In genomic region chr21:37082856-37083611, GRCh38 we compare ENCODE assay signal across 25 cellular contexts. TPM values are rescaled to one million over a fixed set of nuclear protein-coding genes. Genes with fewer than 3 reads are reported as not detected.
DNase-seq lines count a peak whose midpoint lies in the region; ATAC-seq and TF ChIP-seq lines count a peak whose summit lies in the region.
"Had no signal": no experiment of that assay in that cellular context is flagged by ENCODE, and none has a peak within 500 bp of the region (broad histone marks: within the 10 kb centered on the region; RNA-seq: fewer than 3 reads in every experiment).

No MANE protein-coding gene starts in this region.

- peak overlapping the region in 1 of 4 donors; percentile 46 for H3K4me3 Mint-ChIP-seq in CD4-positive, CD25-positive, alpha-beta regulatory T cell
- H3K4me3 Mint-ChIP-seq in WTC11 = no peak overlapping the region
- peak overlapping the region in 7 of 10 donors; percentile 0 to 45 (median 10) for H3K4me3 Mint-ChIP-seq in naive thymus-derived CD4-positive, alpha-beta T cell
- H3K4me3 Mint-ChIP-seq in stimulated activated memory B cell treated with anti-CD40 and anti-IgM and Interleukin-4, amounts not matched to agents 10 μg/mL and 1 μg/mL and 100 μg/mL, for 72 hours = no peak overlapping the region
- H3K4me3 Mint-ChIP-seq: effector memory CD8-positive, alpha-beta T cell; HFFc6; stimulated activated naive CD8-positive, alpha-beta T cell treated with anti-CD3 and anti-CD28 coated beads, Interleukin-15, amount 100 ng/mL, for 72 hours had no signal

- CTCF ChIA-PET in WTC11 (lab: Charles Lee) = interaction anchor here (0.6 to 1.5 kb wide), 4 partner anchors 73 to 106 kb away, joined by 3 to 5 read pairs (median 4); no protein-coding TSS in a partner anchor
- CTCF ChIA-PET in naive thymus-derived CD4-positive, alpha-beta T cell (lab: Charles Lee) = interaction anchor here (1.3 kb wide), 1 partner anchor 14 kb away, joined by 4 read pairs; no protein-coding TSS in a partner anchor

- ATAC-seq in CD4-positive, CD25-positive, alpha-beta regulatory T cell (ENCODE audit: low read depth in 2 of 2) = no peak
- no peak for ATAC-seq in WTC11
- no peak for ATAC-seq in naive thymus-derived CD4-positive, alpha-beta T cell
- ATAC-seq in activated naive CD4-positive, alpha-beta T cell treated with anti-CD3 and anti-CD28 coated beads, Interleukin-2, amount 50 U/mL, for 72 hours = no peak
- no peak for ATAC-seq in stimulated activated memory B cell treated with anti-CD40 and anti-IgM and Interleukin-4, amounts not matched to agents 10 μg/mL and 1 μg/mL and 100 μg/mL, for 72 hours
- ATAC-seq: effector memory CD8-positive, alpha-beta T cell; gastroesophageal sphincter; Right ventricle myocardium inferior; stimulated activated naive CD8-positive, alpha-beta T cell treated with anti-CD3 and anti-CD28 coated beads, Interleukin-15, amount 100 ng/mL, for 72 hours had no signal

- H3K4me1 Mint-ChIP-seq in CD4-positive, CD25-positive, alpha-beta regulatory T cell = peaks cover 10 to 52% (median 20%) of the 10 kb centered on the region in 4 donors
- no peaks in the 10 kb centered on the region for H3K4me1 Mint-ChIP-seq in WTC11
- peaks cover 16 to 59% (median 44%) of the 10 kb centered on the region in 7 donors for H3K4me1 Mint-ChIP-seq in naive thymus-derived CD4-positive, alpha-beta T cell
- H3K4me1 Mint-ChIP-seq in stimulated activated memory B cell treated with anti-CD40 and anti-IgM and Interleukin-4, amounts not matched to agents 10 μg/mL and 1 μg/mL and 100 μg/mL, for 72 hours = peaks cover 36% of the 10 kb centered on the region

- peaks cover 5% of the 10 kb centered on the region for H3K36me3 Mint-ChIP-seq in CD4-positive, CD25-positive, alpha-beta regulatory T cell
- no peaks in the 10 kb centered on the region for H3K36me3 Mint-ChIP-seq in WTC11
- H3K36me3 Mint-ChIP-seq in naive thymus-derived CD4-positive, alpha-beta T cell = peaks cover 0 to 17% (median 14%) of the 10 kb centered on the region in 5 donors
- H3K36me3 Mint-ChIP-seq in activated naive CD4-positive, alpha-beta T cell treated with anti-CD3 and anti-CD28 coated beads, Interleukin-2, amount 50 U/mL, for 72 hours = peaks cover 0 to 6% of the 10 kb centered on the region in 2 donors
- peaks cover 13% of the 10 kb centered on the region for H3K36me3 Mint-ChIP-seq in stimulated activated memory B cell treated with anti-CD40 and anti-IgM and Interleukin-4, amounts not matched to agents 10 μg/mL and 1 μg/mL and 100 μg/mL, for 72 hours

- H3K4me3 ChIP-seq in CD4-positive, CD25-positive, alpha-beta regulatory T cell (ENCODE audit: low read depth, low read length) = no peak overlapping the region
- H3K4me3 ChIP-seq in LNCaP clone FGC (ENCODE audit: low read depth, low read length) = peak overlapping the region; percentile 18
- no peak overlapping the region for H3K4me3 ChIP-seq in naive thymus-derived CD4-positive, alpha-beta T cell (ENCODE audit: low read length)
- H3K4me3 ChIP-seq: esophagus squamous epithelium, gastroesophageal sphincter, lung, spleen, tibial artery had no signal

- no peaks in the 10 kb centered on the region for H3K9me3 ChIP-seq in CD4-positive, CD25-positive, alpha-beta regulatory T cell (ENCODE audit: control insufficient read depth in 2 of 2, low read length in 2 of 2)
- H3K9me3 ChIP-seq in naive thymus-derived CD4-positive, alpha-beta T cell (ENCODE audit: control insufficient read depth in 2 of 3, low read length in 3 of 3) = no peaks in the 10 kb centered on the region
- H3K9me3 ChIP-seq: esophagus squamous epithelium, tibial artery had no signal

- no peaks in the 10 kb centered on the region for H3K36me3 ChIP-seq in CD4-positive, CD25-positive, alpha-beta regulatory T cell (ENCODE audit: control insufficient read depth, insufficient read depth, low read length)
- no peaks in the 10 kb centered on the region for H3K36me3 ChIP-seq in naive thymus-derived CD4-positive, alpha-beta T cell (ENCODE audit: control insufficient read depth in 2 of 3, insufficient read depth in 3 of 3, low read length in 3 of 3)
- H3K36me3 ChIP-seq: gastroesophageal sphincter, tibial artery had no signal

- no peaks in the 10 kb centered on the region for H3K27me3 Mint-ChIP-seq in CD4-positive, CD25-positive, alpha-beta regulatory T cell
- H3K27me3 Mint-ChIP-seq in WTC11 (ENCODE audit: low read depth) = no peaks in the 10 kb centered on the region
- no peaks in the 10 kb centered on the region for H3K27me3 Mint-ChIP-seq in naive thymus-derived CD4-positive, alpha-beta T cell
- no peaks in the 10 kb centered on the region for H3K27me3 Mint-ChIP-seq in stimulated activated memory B cell treated with anti-CD40 and anti-IgM and Interleukin-4, amounts not matched to agents 10 μg/mL and 1 μg/mL and 100 μg/mL, for 72 hours
- H3K27me3 Mint-ChIP-seq: brain; effector memory CD8-positive, alpha-beta T cell; stimulated activated naive CD8-positive, alpha-beta T cell treated with anti-CD3 and anti-CD28 coated beads, Interleukin-15, amount 100 ng/mL, for 72 hours had no signal

- peak overlapping the region; percentile 1 to 50 (median 23) for H3K27ac Mint-ChIP-seq in CD4-positive, CD25-positive, alpha-beta regulatory T cell
- H3K27ac Mint-ChIP-seq in WTC11 = no peak overlapping the region
- H3K27ac Mint-ChIP-seq in naive thymus-derived CD4-positive, alpha-beta T cell = peak overlapping the region in 2 of 9 donors; percentile 25 to 32
- H3K27ac Mint-ChIP-seq in activated naive CD4-positive, alpha-beta T cell treated with anti-CD3 and anti-CD28 coated beads, Interleukin-2, amount 50 U/mL, for 72 hours = no peak overlapping the region
- no peak overlapping the region for H3K27ac Mint-ChIP-seq in stimulated activated memory B cell treated with anti-CD40 and anti-IgM and Interleukin-4, amounts not matched to agents 10 μg/mL and 1 μg/mL and 100 μg/mL, for 72 hours
- H3K27ac Mint-ChIP-seq: effector memory CD8-positive, alpha-beta T cell; HFFc6; stimulated activated naive CD8-positive, alpha-beta T cell treated with anti-CD3 and anti-CD28 coated beads, Interleukin-15, amount 100 ng/mL, for 72 hours had no signal

- no peaks in the 10 kb centered on the region for H3K27me3 ChIP-seq in CD4-positive, CD25-positive, alpha-beta regulatory T cell (ENCODE audit: control insufficient read depth, insufficient read depth, low read length)
- no peaks in the 10 kb centered on the region for H3K27me3 ChIP-seq in naive thymus-derived CD4-positive, alpha-beta T cell (ENCODE audit: control insufficient read depth in 2 of 2, insufficient read depth in 2 of 2, low read length in 2 of 2)
- H3K27me3 ChIP-seq: esophagus squamous epithelium, gastroesophageal sphincter, spleen, tibial artery had no signal

- H3K9me3 Mint-ChIP-seq in CD4-positive, CD25-positive, alpha-beta regulatory T cell = peaks cover 0 to 4% (median 0%) of the 10 kb centered on the region in 7 donors
- H3K9me3 Mint-ChIP-seq in WTC11 = no peaks in the 10 kb centered on the region
- peaks cover 0 to 12% (median 1%) of the 10 kb centered on the region in 11 donors for H3K9me3 Mint-ChIP-seq in naive thymus-derived CD4-positive, alpha-beta T cell
- H3K9me3 Mint-ChIP-seq in activated naive CD4-positive, alpha-beta T cell treated with anti-CD3 and anti-CD28 coated beads, Interleukin-2, amount 50 U/mL, for 72 hours = no peaks in the 10 kb centered on the region
- peaks cover 6% of the 10 kb centered on the region for H3K9me3 Mint-ChIP-seq in stimulated activated memory B cell treated with anti-CD40 and anti-IgM and Interleukin-4, amounts not matched to agents 10 μg/mL and 1 μg/mL and 100 μg/mL, for 72 hours
- H3K9me3 Mint-ChIP-seq: effector memory CD8-positive, alpha-beta T cell; stimulated activated naive CD8-positive, alpha-beta T cell treated with anti-CD3 and anti-CD28 coated beads, Interleukin-15, amount 100 ng/mL, for 72 hours had no signal

- no peak for TF ChIP-seq CTCF in LNCaP clone FGC (IDR thresholded peaks at IDR 0.05; ENCODE audit: control insufficient read depth, extremely low read depth, insufficient read depth)
- no peak for TF ChIP-seq CTCF in WTC11 (IDR thresholded peaks at IDR 0.05)

- intact Hi-C loops in naive thymus-derived CD4-positive, alpha-beta T cell (cut with micrococcal nuclease) = no loop called here

- no peak overlapping the region for H3K27ac ChIP-seq in CD4-positive, CD25-positive, alpha-beta regulatory T cell (ENCODE audit: insufficient read depth, low read length, poor library complexity, severe bottlenecking)
- no peak overlapping the region for H3K27ac ChIP-seq in naive thymus-derived CD4-positive, alpha-beta T cell (ENCODE audit: low read depth, low read length)
- H3K27ac ChIP-seq: esophagus squamous epithelium, gastroesophageal sphincter, spleen, tibial artery had no signal

- no peaks in the 10 kb centered on the region for H3K4me1 ChIP-seq in CD4-positive, CD25-positive, alpha-beta regulatory T cell (ENCODE audit: control insufficient read depth, insufficient read depth, low read length, poor library complexity, severe bottlenecking)
- peaks cover 3 to 14% of the 10 kb centered on the region in 2 donors for H3K4me1 ChIP-seq in naive thymus-derived CD4-positive, alpha-beta T cell (ENCODE audit: control insufficient read depth in 2 of 2, insufficient read depth in 2 of 2, low read length in 2 of 2)

- no peak for DNase-seq in CD4-positive, CD25-positive, alpha-beta regulatory T cell
- DNase-seq in LNCaP clone FGC (ENCODE audit: low read depth) (peak; percentile 74), WTC11 (ENCODE audit: low spot score) (no peak), KG1 (lab: John Stamatoyannopoulos, UW) (no peak)
- no peak for DNase-seq in naive thymus-derived CD4-positive, alpha-beta T cell
- no peak for DNase-seq in activated naive CD4-positive, alpha-beta T cell treated with anti-CD3 and anti-CD28 coated beads, Interleukin-2, amount 50 U/mL, for 72 hours (ENCODE audit: low spot score in 2 of 2)
- DNase-seq: DMS79 treated with DMSO at 0.1 percent for 48 hours; effector memory CD8-positive, alpha-beta T cell; esophagus squamous epithelium; HFFc6; islet precursor cell; NCI-H146; NCI-H2171; NCI-H748 treated with DMSO at 0.1 percent for 48 hours; nucleus accumbens; spleen; stimulated activated CD4-positive, alpha-beta T cell treated with anti-CD3 and anti-CD28 coated beads, Interleukin-4, amount 100 ng/mL, for 4 hours; stimulated activated naive CD8-positive, alpha-beta T cell treated with anti-CD3 and anti-CD28 coated beads, Interleukin-15, amount 100 ng/mL, for 72 hours; SW 1271; tibial artery had no signal

- POLR2A ChIA-PET in WTC11 (lab: Charles Lee) = no interaction called here
- POLR2A ChIA-PET in naive thymus-derived CD4-positive, alpha-beta T cell (lab: Charles Lee) = no interaction called here

RNA-seq across cellular contexts. Expression of gene TTC3, which starts 10.0 kb away (rescaled TPM):
- total RNA-seq in CD4-positive, CD25-positive, alpha-beta regulatory T cell = 91.0 TPM
- 10 to 100 TPM; 34.3 to 63.7 (median 54.8) TPM for polyA plus RNA-seq in CD4-positive, CD25-positive, alpha-beta regulatory T cell
- total RNA-seq in WTC11 (2021) = 27.8 to 29.2 TPM (median 29.0 TPM) in 3 replicates
- total RNA-seq in naive thymus-derived CD4-positive, alpha-beta T cell = 100 to 1,000 TPM in 4 of 5 experiments, 10 to 100 TPM in 1; 66.6 to 208 (median 154) TPM
- 100 to 1,000 TPM in 1 of 2 donors, 10 to 100 TPM in 1; 67.3 to 139 TPM for polyA plus RNA-seq in naive thymus-derived CD4-positive, alpha-beta T cell
- 100 to 1,000 TPM in 1 of 2 donors, 10 to 100 TPM in 1; 63.6 to 113 TPM for total RNA-seq in activated naive CD4-positive, alpha-beta T cell treated with anti-CD3 and anti-CD28 coated beads, Interleukin-2, amount 50 U/mL, for 72 hours

RNA-seq across cellular contexts. Expression of gene PIGP, which starts 10.2 kb away (rescaled TPM):
- 11.3 TPM for total RNA-seq in CD4-positive, CD25-positive, alpha-beta regulatory T cell
- 10 to 100 TPM; 19.9 to 35.3 (median 29.1) TPM for polyA plus RNA-seq in CD4-positive, CD25-positive, alpha-beta regulatory T cell
- total RNA-seq in WTC11 (2021) = 10.9 to 17.0 TPM (median 16.2 TPM) in 3 replicates
- total RNA-seq in naive thymus-derived CD4-positive, alpha-beta T cell = 10 to 100 TPM in 4 of 5 experiments, 1 to 10 TPM in 1; 9.1 to 26.7 (median 15.3) TPM
- 10 to 100 TPM; 30.0 to 40.5 TPM for polyA plus RNA-seq in naive thymus-derived CD4-positive, alpha-beta T cell
- total RNA-seq in activated naive CD4-positive, alpha-beta T cell treated with anti-CD3 and anti-CD28 coated beads, Interleukin-2, amount 50 U/mL, for 72 hours = 10 to 100 TPM; 12.9 to 22.1 TPM

Comparison
In these comparisons a context has a peak if more than half of its experiments do, and no peak if none do; other contexts are left out.
1. H3K27ac Mint-ChIP-seq: peak in CD4-positive, CD25-positive, alpha-beta regulatory T cell (3 of 3); none in WTC11 (single experiment), activated naive CD4-positive, alpha-beta T cell treated with anti-CD3 and anti-CD28 coated beads, Interleukin-2, amount 50 U/mL, for 72 hours (0 of 2) and stimulated activated memory B cell treated with anti-CD40 and anti-IgM and Interleukin-4, amounts not matched to agents 10 μg/mL and 1 μg/mL and 100 μg/mL, for 72 hours (single experiment).
2. H3K4me3 Mint-ChIP-seq: peak in naive thymus-derived CD4-positive, alpha-beta T cell (7 of 10); none in WTC11 (single experiment) and stimulated activated memory B cell treated with anti-CD40 and anti-IgM and Interleukin-4, amounts not matched to agents 10 μg/mL and 1 μg/mL and 100 μg/mL, for 72 hours (single experiment).